2 cellular contexts compared by ENCODE assay signal in genomic region chr20:36235892-36236785, GRCh38.
TF ChIP-seq lines count a peak whose summit lies in the region.

Gene AAR2, plus strand, starts transcription at chr20:36236478. Its CDS starts 3,391 bp downstream, at chr20:36239869.

TF ChIP-seq in HEK293, 187 proteins besides CTCF, POLR2A, EP300 and RAD21 (continued from another document and continues in another):
- TF ChIP-seq REST (tag by site-specific recombination; IDR thresholded peaks at IDR 0.05) (peak; percentile 65; the same call in 1 of the 2 replicates), MYNN (tag by site-specific recombination; IDR thresholded peaks at IDR 0.05; ENCODE audit: borderline replicate concordance) (no peak), ZBTB20 (tag by site-specific recombination; IDR thresholded peaks at IDR 0.05) (peak; percentile 39; the same call in 1 of the 2 replicates), ZNF2 (tag by site-specific recombination; IDR thresholded peaks at IDR 0.05) (peak; percentile 78), ZNF785 (tag by site-specific recombination; IDR thresholded peaks at IDR 0.05) (no peak), ZNF211 (tag by site-specific recombination; IDR thresholded peaks at IDR 0.05; ENCODE audit: low read depth) (no peak), ZNF501 (tag by site-specific recombination; IDR thresholded peaks at IDR 0.05) (peak; percentile 63; the same call in 1 of the 2 replicates), ZNF626 (tag by site-specific recombination; IDR thresholded peaks at IDR 0.05) (no peak), MZF1 (tag by site-specific recombination; IDR thresholded peaks at IDR 0.05; ENCODE audit: borderline replicate concordance) (no peak), ZNF830 (tag by site-specific recombination; IDR thresholded peaks at IDR 0.05; ENCODE audit: low read depth) (no peak), ZNF548 (tag by site-specific recombination; IDR thresholded peaks at IDR 0.05) (no peak), ZSCAN18 (tag by site-specific recombination; IDR thresholded peaks at IDR 0.05) (peak; percentile 58; the same call in 1 of the 2 replicates), ZNF280D (tag by site-specific recombination; IDR thresholded peaks at IDR 0.05) (peak; percentile 62; the same call in 1 of the 2 replicates), ZNF19 (tag by site-specific recombination; IDR thresholded peaks at IDR 0.05; ENCODE audit: low read depth) (no peak)

TF ChIP-seq in GM12878, 131 proteins besides CTCF, POLR2A, EP300 and RAD21 (continued from another document and continues in another):
- no peak for TF ChIP-seq ZBTB4 (CRISPR knock-in tag; IDR thresholded peaks at IDR 0.05)
- peak; percentile 53; the same call in 1 of the 2 replicates for TF ChIP-seq PKNOX1 (IDR thresholded peaks at IDR 0.05)
- peak; percentile 99 for TF ChIP-seq ZBTB40 (IDR thresholded peaks at IDR 0.05; ENCODE audit: borderline replicate concordance)
- TF ChIP-seq ZBED1 (IDR thresholded peaks at IDR 0.05; ENCODE audit: borderline replicate concordance) = peak; percentile 60; the same call in 1 of the 2 replicates
- TF ChIP-seq IRF3 (IDR thresholded peaks at IDR 0.05) = no peak; the same call in 1 of the 2 replicates
- no peak for TF ChIP-seq HDAC6 (IDR thresholded peaks at IDR 0.05; ENCODE audit: unreplicated experiment)
- peak; percentile 94 for TF ChIP-seq NR2C1 (IDR thresholded peaks at IDR 0.05)
- no peak for TF ChIP-seq PRDM15 (CRISPR knock-in tag; IDR thresholded peaks at IDR 0.05)
- TF ChIP-seq REST (IDR thresholded peaks at IDR 0.05; ENCODE audit: low read depth, low read length) = no peak; the same call in 1 of the 2 replicates
- TF ChIP-seq HSF1 (IDR thresholded peaks at IDR 0.05; ENCODE audit: low read depth, low read length) = peak; percentile 58; the same call in 1 of the 2 replicates
- TF ChIP-seq SP1 (IDR thresholded peaks at IDR 0.05; ENCODE audit: low read depth, low read length) = peak; percentile 69
- no peak for TF ChIP-seq NFXL1 (IDR thresholded peaks at IDR 0.05; ENCODE audit: borderline replicate concordance)
- TF ChIP-seq SUZ12 (IDR thresholded peaks at IDR 0.05; ENCODE audit: unreplicated experiment) = no peak
- no peak for TF ChIP-seq RAD51 (IDR thresholded peaks at IDR 0.05)
- no peak for TF ChIP-seq CEBPZ (IDR thresholded peaks at IDR 0.05; ENCODE audit: low read depth, low read length)
- peak; percentile 47; the same call in 1 of the 2 replicates for TF ChIP-seq MTA2 (IDR thresholded peaks at IDR 0.05; ENCODE audit: low read depth)
- 0 out of 2 replicates have a peak, but pooled peaks have one; percentile 51 for TF ChIP-seq NR2F1 (conservative IDR thresholded peaks at IDR 0.05)
- peak; percentile 80; the same call in 1 of the 3 replicates for TF ChIP-seq POU2F2 (IDR thresholded peaks at IDR 0.05; ENCODE audit: borderline replicate concordance, low read depth, low read length)
- TF ChIP-seq PAX8 (IDR thresholded peaks at IDR 0.05) = no peak
